ENCODE assay signal across 19 cellular contexts in the genomic region with DNA sequence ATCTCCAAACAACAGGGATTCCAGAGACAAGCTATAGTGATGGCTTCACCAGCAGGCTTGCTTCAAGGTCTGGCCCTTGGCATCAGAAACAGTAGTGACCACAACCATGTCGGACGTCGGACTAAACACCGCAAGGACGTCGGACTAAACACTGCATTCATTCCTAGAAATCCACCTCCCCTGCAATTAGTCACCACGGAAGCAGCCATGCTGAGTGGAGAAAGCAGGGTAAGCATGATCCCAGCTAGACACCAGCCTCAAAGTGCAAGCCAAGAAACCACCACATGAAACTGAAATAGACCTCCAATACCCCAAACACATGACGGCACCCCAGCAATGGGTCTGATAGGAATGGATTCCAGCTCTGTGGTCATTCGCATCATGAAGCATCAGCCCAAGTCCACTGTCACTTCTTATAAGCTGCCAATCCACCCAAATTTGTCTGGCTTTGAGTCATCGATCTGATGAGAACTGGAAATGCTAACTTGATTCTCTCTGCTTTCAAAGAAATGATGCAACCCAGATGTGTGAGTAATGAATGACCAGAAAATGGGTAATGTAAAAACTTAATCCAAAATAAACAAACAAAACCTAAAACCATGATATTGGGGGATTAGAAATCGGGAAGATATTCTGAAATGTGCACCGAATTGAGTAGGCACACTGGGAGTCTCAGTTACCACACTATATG.
DNase-seq lines count a peak whose midpoint lies in the region; ATAC-seq and TF ChIP-seq lines count a peak whose summit lies in the region.
"Had no signal": no experiment of that assay in that cellular context is flagged by ENCODE, and none has a peak within 500 bp of the region (broad histone marks: within the 10 kb centered on the region; RNA-seq: fewer than 3 reads in every experiment).

No MANE protein-coding gene starts in this region.

- H3K36me3 ChIP-seq in mesenchymal stem cell (ENCODE audit: control insufficient read depth in 1 of 2, insufficient read depth in 2 of 2, low read depth in 1 of 2, low read length in 2 of 2) = peaks cover 0 to 3% of the 10 kb centered on the region in 2 experiments
- no peaks in the 10 kb centered on the region for H3K36me3 ChIP-seq in heart left ventricle
- H3K36me3 ChIP-seq: HAP-1, ovary had no signal

- H3K9me3 ChIP-seq in mesenchymal stem cell (ENCODE audit: control insufficient read depth, low read length) (no peaks in the 10 kb centered on the region), heart left ventricle (peaks cover 0 to 20% (median 10%) of the 10 kb centered on the region in 12 donors)
- H3K9me3 ChIP-seq: ovary had no signal

- H2AK5ac ChIP-seq in mesenchymal stem cell (ENCODE audit: low read length, severe bottlenecking) = no peak overlapping the region

- no peak overlapping the region for H2BK15ac ChIP-seq in mesenchymal stem cell (ENCODE audit: low read depth, poor library complexity, severe bottlenecking)

- H3K27ac ChIP-seq in mesenchymal stem cell (ENCODE audit: low read length, poor library complexity, severe bottlenecking) (no peak overlapping the region), heart left ventricle (no peak overlapping the region)
- H3K27ac ChIP-seq: ovary had no signal

- no peaks in the 10 kb centered on the region for H3K79me1 ChIP-seq in mesenchymal stem cell (replicated peaks; ENCODE audit: low read length, poor library complexity, severe bottlenecking)

- no peak overlapping the region for H3K4ac ChIP-seq in mesenchymal stem cell (ENCODE audit: low read depth in 1 of 2, low read length in 2 of 2)

- H3K9ac ChIP-seq in mesenchymal stem cell (ENCODE audit: low read length) = no peak overlapping the region

- H3K4me1 ChIP-seq in mesenchymal stem cell (ENCODE audit: control insufficient read depth, insufficient read depth, low read depth, low read length) = no peaks in the 10 kb centered on the region
- H3K4me1 ChIP-seq in heart left ventricle = no peaks in the 10 kb centered on the region
- H3K4me1 ChIP-seq: Caco-2, HAP-1 had no signal

- H3K23ac ChIP-seq in mesenchymal stem cell (ENCODE audit: low read length in 2 of 2) = no peak overlapping the region

- DNase-seq in AG08396 (ENCODE audit: low spot score) (peak; percentile 63), HS-5 (ENCODE audit: low read depth) (peak; percentile 77), astrocyte of the spinal cord (ENCODE audit: low read depth, low spot score) (peak; percentile 82), mesenchymal stem cell (peak; percentile 21), heart left ventricle (no peak)
- no peak for DNase-seq in activated effector memory CD4-positive, alpha-beta T cell treated with anti-CD3 and anti-CD28 coated beads, Interleukin-2, amount 50 U/mL, for 16 hours
- DNase-seq: activated naive CD8-positive, alpha-beta T cell treated with anti-CD3 and anti-CD28 coated beads, Interleukin-2, amount 10 ng/mL, durations not matched to agents 7 days and 5 days; activated T-cell treated with anti-CD3 and anti-CD28 coated beads, Interleukin-2, amount 50 U/mL, for 24 hours; Caco-2; KG1; mucosa of descending colon; NCI-H1436; ovary; SIG-M5; stimulated activated CD4-positive, alpha-beta T cell treated with anti-CD3 and anti-CD28 coated beads, Interleukin-12 subunit alpha, Interleukin-12 subunit beta, amount 100 ng/mL, for 4 hours; stimulated activated naive CD4-positive, alpha-beta T cell treated with Interleukin-2 at 50 U/mL for 16 hours had no signal

- in situ Hi-C loops in astrocyte of the spinal cord (cut with HindIII; ENCODE audit: low sequenced_read_pairs) = no loop called here

- ATAC-seq in HG03039 (IDR thresholded peaks at IDR 0.05; ENCODE audit: unreplicated experiment) (no peak), HG03135 (IDR thresholded peaks at IDR 0.05; ENCODE audit: unreplicated experiment) (no peak), heart left ventricle (no peak)
- ATAC-seq: mucosa of descending colon had no signal

- H2BK120ac ChIP-seq in mesenchymal stem cell (ENCODE audit: low read depth, low read length) = no peak overlapping the region

- H3K4me3 ChIP-seq in astrocyte of the spinal cord (ENCODE audit: low read depth, low read length) (no peak overlapping the region), mesenchymal stem cell (ENCODE audit: insufficient read depth in 1 of 2, low read depth in 1 of 2, low read length in 2 of 2) (no peak overlapping the region), heart left ventricle (no peak overlapping the region)
- H3K4me3 ChIP-seq: HAP-1, mucosa of descending colon, ovary had no signal

- intact Hi-C loops in heart left ventricle (cut with DNase I) = no loop called here

- peaks cover 0 to 4% of the 10 kb centered on the region in 2 experiments for H3K27me3 ChIP-seq in mesenchymal stem cell (ENCODE audit: control insufficient read depth in 1 of 2, insufficient read depth in 1 of 2, low read length in 2 of 2)
- no peaks in the 10 kb centered on the region for H3K27me3 ChIP-seq in heart left ventricle
- H3K27me3 ChIP-seq: ovary had no signal

- H3K4me2 ChIP-seq in mesenchymal stem cell (ENCODE audit: low read length, poor library complexity, severe bottlenecking) = no peak overlapping the region

- no peak overlapping the region for H4K8ac ChIP-seq in mesenchymal stem cell (ENCODE audit: low read length)

- H3K18ac ChIP-seq in mesenchymal stem cell (ENCODE audit: low read depth in 1 of 2, low read length in 2 of 2) = no peak overlapping the region

- no peak overlapping the region for H2BK5ac ChIP-seq in mesenchymal stem cell (ENCODE audit: low read depth, low read length, poor library complexity, severe bottlenecking)

- no peak overlapping the region for H3K14ac ChIP-seq in mesenchymal stem cell (ENCODE audit: low read length in 2 of 2)

- H4K91ac ChIP-seq in mesenchymal stem cell (ENCODE audit: low read length) = no peak overlapping the region

- TF ChIP-seq POLR2A in heart left ventricle (IDR thresholded peaks at IDR 0.05) = no peak

- H2AFZ ChIP-seq in mesenchymal stem cell (ENCODE audit: low read depth, low read length) = no peak overlapping the region

- TF ChIP-seq CTCF in astrocyte of the spinal cord (IDR thresholded peaks at IDR 0.05; ENCODE audit: low read depth, low read length) (no peak), heart left ventricle (IDR thresholded peaks at IDR 0.05) (no peak)

- 89% methylated on average over 11 of the region's 12 CpGs for WGBS in mesenchymal stem cell
- 65 to 79% (median 76%) methylated on average over 12 of the region's 12 CpGs for WGBS in heart left ventricle, 4 donors

- H2BK12ac ChIP-seq in mesenchymal stem cell (ENCODE audit: low read length in 2 of 2) = no peak overlapping the region

Comparison
In these comparisons a context has a peak if more than half of its experiments do, and no peak if none do; other contexts are left out.
1. DNase-seq: peak in AG08396 (single experiment), HS-5 (single experiment), astrocyte of the spinal cord (single experiment) and mesenchymal stem cell (single experiment); none in heart left ventricle (0 of 5) and activated effector memory CD4-positive, alpha-beta T cell treated with anti-CD3 and anti-CD28 coated beads, Interleukin-2, amount 50 U/mL, for 16 hours (single experiment).